19 cellular contexts compared by ENCODE assay signal in genomic region chr2:142803158-142803557, GRCh38.
"Had no signal": no experiment of that assay in that cellular context is flagged by ENCODE, and none has a peak within 500 bp of the region (broad histone marks: within the 10 kb centered on the region; RNA-seq: fewer than 3 reads in every experiment).

No MANE protein-coding gene starts in this region.

- ATAC-seq: foreskin keratinocyte; gastroesophageal sphincter; heart left ventricle; left cardiac atrium; left lung; mucosa of descending colon; naive thymus-derived CD4-positive, alpha-beta T cell; right lobe of liver; stimulated activated effector memory CD8-positive, alpha-beta T cell treated with anti-CD3 and anti-CD28 coated beads, Interleukin-12 subunit alpha, Interleukin-12 subunit beta, amount 100 ng/mL, for 72 hours had no signal

- DNase-seq: dermis blood vessel endothelial cell; effector memory CD4-positive, alpha-beta T cell; foreskin keratinocyte; heart left ventricle; left cardiac atrium; left lung; mesenchymal stem cell; mucosa of descending colon; naive thymus-derived CD4-positive, alpha-beta T cell; right lobe of liver; stimulated activated CD4-positive, alpha-beta T cell treated with anti-CD3 and anti-CD28 coated beads, Interleukin-12 subunit alpha, Interleukin-12 subunit beta, amount 100 ng/mL, for 4 hours; stimulated activated CD4-positive, alpha-beta T cell treated with anti-CD3 and anti-CD28 coated beads, Interleukin-2, amount 100 ng/mL, for 24 hours; stimulated activated CD4-positive, alpha-beta T cell treated with anti-CD3 and anti-CD28 coated beads, Interleukin-4, amount 100 ng/mL, for 24 hours; stimulated activated naive CD4-positive, alpha-beta T cell treated with Interleukin-2 at 50 U/mL for 16 hours; stomach; thyroid gland; trophoblast cell had no signal
